9 cellular contexts compared by ENCODE assay signal in genomic region chr7:108003591-108003935, GRCh38. TPM values are rescaled to one million over a fixed set of nuclear protein-coding genes. Genes with fewer than 3 reads are reported as not detected.
A peak's percentile ranks its signal among the peaks of the same experiment; 100 is the strongest.
DNase-seq lines count a peak whose midpoint lies in the region; ATAC-seq and TF ChIP-seq lines count a peak whose summit lies in the region.
"Had no signal": no experiment of that assay in that cellular context is flagged by ENCODE, and none has a peak within 500 bp of the region (broad histone marks: within the 10 kb centered on the region; RNA-seq: fewer than 3 reads in every experiment).

No MANE protein-coding gene starts in this region.

- peaks cover 17% of the 10 kb centered on the region for H3K4me1 Mint-ChIP-seq in activated CD4-positive, alpha-beta T cell treated with anti-CD3 and anti-CD28 coated beads, Interleukin-2, amount 10 ng/mL, durations not matched to agents 7 days and 5 days

- H3K36me3 ChIP-seq in breast epithelium: no peaks in the 10 kb centered on the region
- H3K36me3 ChIP-seq in lung (ENCODE audit: control insufficient read depth in 2 of 2, insufficient read depth in 2 of 2, low read length in 2 of 2): no peaks in the 10 kb centered on the region
- H3K36me3 ChIP-seq in testis (ENCODE audit: low read depth, missing control alignments): no peaks in the 10 kb centered on the region

- H3K27ac ChIP-seq in breast epithelium (peak overlapping the region; percentile 57 to 82), lung (ENCODE audit: low read depth in 1 of 2, low read length in 1 of 2) (peak overlapping the region in 1 of 2 donors; percentile 52), testis (peak overlapping the region; percentile 24 to 86)

- 21 to 33% methylated on average over 15 of the region's 15 CpGs for WGBS in lung, 2 donors
- 38 to 48% methylated on average over 14 to 15 of the region's 15 CpGs for WGBS in testis, 2 donors

- ATAC-seq in lung (ENCODE audit: insufficient read depth, low FRiP score) (no peak), GM21619 (IDR thresholded peaks at IDR 0.05; ENCODE audit: unreplicated experiment) (no peak)

- POLR2A ChIA-PET in activated CD4-positive, alpha-beta T cell treated with anti-CD3 and anti-CD28 coated beads, Interleukin-2, amount 10 ng/mL, durations not matched to agents 7 days and 5 days (lab: Charles Lee): no interaction called here

- TF ChIP-seq CTCF in breast epithelium (IDR thresholded peaks at IDR 0.05) (no peak), lung (IDR thresholded peaks at IDR 0.05; ENCODE audit: control extremely low read depth, extremely low read depth) (no peak), testis (IDR thresholded peaks at IDR 0.05) (no peak)

- no peaks in the 10 kb centered on the region for H3K9me3 Mint-ChIP-seq in activated CD4-positive, alpha-beta T cell treated with anti-CD3 and anti-CD28 coated beads, Interleukin-2, amount 10 ng/mL, durations not matched to agents 7 days and 5 days

- DNase-seq in activated CD4-positive, alpha-beta T cell treated with anti-CD3 and anti-CD28 coated beads, Interleukin-2, amount 10 ng/mL, durations not matched to agents 7 days and 5 days: no peak
- no peak for DNase-seq in activated CD4-positive, alpha-beta T cell treated with anti-CD3 and anti-CD28 coated beads for 48 hours
- DNase-seq in breast epithelium (ENCODE audit: low spot score in 2 of 2): no peak
- no peak for DNase-seq in lung (ENCODE audit: low spot score)
- no peak for DNase-seq in testis
- DNase-seq in NCI-H1092 treated with DMSO at 0.1 percent for 48 hours (lab: John Stamatoyannopoulos, UW): no peak
- no peak for DNase-seq in stimulated activated naive CD4-positive, alpha-beta T cell (lab: John Stamatoyannopoulos, UW)
- DNase-seq: MV-4-11 had no signal

- TF ChIP-seq POLR2A in breast epithelium (IDR thresholded peaks at IDR 0.05) (no peak), testis (IDR thresholded peaks at IDR 0.05) (no peak)

- H3K27me3 ChIP-seq in breast epithelium (peaks cover 0 to 19% of the 10 kb centered on the region in 2 donors), lung (ENCODE audit: control insufficient read depth, insufficient read depth) (no peaks in the 10 kb centered on the region), testis (no peaks in the 10 kb centered on the region)

- H3K36me3 Mint-ChIP-seq in activated CD4-positive, alpha-beta T cell treated with anti-CD3 and anti-CD28 coated beads, Interleukin-2, amount 10 ng/mL, durations not matched to agents 7 days and 5 days (ENCODE audit: low read depth): no peaks in the 10 kb centered on the region

- peaks cover 0 to 4% of the 10 kb centered on the region in 2 donors for H3K4me1 ChIP-seq in breast epithelium
- peaks cover 0 to 17% of the 10 kb centered on the region in 2 donors for H3K4me1 ChIP-seq in lung (ENCODE audit: control insufficient read depth in 2 of 2, insufficient read depth in 2 of 2, low read length in 2 of 2)
- peaks cover 3% of the 10 kb centered on the region for H3K4me1 ChIP-seq in testis

- H3K9me3 ChIP-seq in breast epithelium (no peaks in the 10 kb centered on the region), lung (ENCODE audit: control insufficient read depth in 2 of 2, insufficient read depth in 1 of 2, low read length in 1 of 2) (no peaks in the 10 kb centered on the region), testis (no peaks in the 10 kb centered on the region)

- intact Hi-C loops in breast epithelium (cut with DNase I; ENCODE audit: low total_unique reads): no loop called here
- intact Hi-C loops in testis (cut with DNase I; ENCODE audit: low total_unique reads): loop anchor here (10.0 kb wide), 1 partner anchor 109 kb away; the partner anchor contains the start of gene DLD

- H3K27me3 Mint-ChIP-seq in activated CD4-positive, alpha-beta T cell treated with anti-CD3 and anti-CD28 coated beads, Interleukin-2, amount 10 ng/mL, durations not matched to agents 7 days and 5 days: peaks cover 74% of the 10 kb centered on the region

- peak overlapping the region; percentile 4 for H3K4me3 Mint-ChIP-seq in activated CD4-positive, alpha-beta T cell treated with anti-CD3 and anti-CD28 coated beads, Interleukin-2, amount 10 ng/mL, durations not matched to agents 7 days and 5 days

- no peak overlapping the region for H3K27ac Mint-ChIP-seq in activated CD4-positive, alpha-beta T cell treated with anti-CD3 and anti-CD28 coated beads, Interleukin-2, amount 10 ng/mL, durations not matched to agents 7 days and 5 days

- CTCF ChIA-PET in activated CD4-positive, alpha-beta T cell treated with anti-CD3 and anti-CD28 coated beads, Interleukin-2, amount 10 ng/mL, durations not matched to agents 7 days and 5 days (lab: Charles Lee): interaction anchor here (0.8 kb wide), 1 partner anchor 14 kb away, joined by 4 read pairs; no protein-coding TSS in a partner anchor

- H3K4me3 ChIP-seq in breast epithelium (peak overlapping the region; percentile 54 to 82 (median 68)), lung (peak overlapping the region; percentile 54), testis (peak overlapping the region; percentile 61 to 69)

RNA-seq across cellular contexts. Expression of gene LAMB1, which starts 0.6 kb away (rescaled TPM):
- not detected for total RNA-seq in activated CD4-positive, alpha-beta T cell treated with anti-CD3 and anti-CD28 coated beads, Interleukin-2, amount 10 ng/mL, durations not matched to agents 7 days and 5 days
- total RNA-seq in breast epithelium: 100 to 1,000 TPM; 115 to 324 (median 300) TPM
- 100 to 1,000 TPM; 244 to 285 TPM for total RNA-seq in lung
- polyA plus RNA-seq in lung: 100 to 1,000 TPM in 1 of 2 donors, 10 to 100 TPM in 1; 95.9 to 103 TPM
- 10 to 100 TPM; 42.0 to 65.2 TPM for total RNA-seq in testis
- polyA plus RNA-seq in testis (ENCODE audit: insufficient read depth, low read depth, low replicate concordance): 43.1 TPM

Comparison
In these comparisons a context has a peak if more than half of its experiments do, and no peak if none do; other contexts are left out.
1. RNA of gene LAMB1, which starts 0.6 kb away (total RNA-seq): 115 to 324 TPM in breast epithelium, 244 to 285 TPM in lung and 42.0 to 65.2 TPM in testis; not detected in activated CD4-positive, alpha-beta T cell treated with anti-CD3 and anti-CD28 coated beads, Interleukin-2, amount 10 ng/mL, durations not matched to agents 7 days and 5 days; every median in the first group is over 10 times any median in the second.
2. Peak in every context shown above with its lines, with median percentiles within 50 percentile points of each other: H3K4me3 ChIP-seq.